1 cellular context compared by ENCODE assay signal in the genomic region with DNA sequence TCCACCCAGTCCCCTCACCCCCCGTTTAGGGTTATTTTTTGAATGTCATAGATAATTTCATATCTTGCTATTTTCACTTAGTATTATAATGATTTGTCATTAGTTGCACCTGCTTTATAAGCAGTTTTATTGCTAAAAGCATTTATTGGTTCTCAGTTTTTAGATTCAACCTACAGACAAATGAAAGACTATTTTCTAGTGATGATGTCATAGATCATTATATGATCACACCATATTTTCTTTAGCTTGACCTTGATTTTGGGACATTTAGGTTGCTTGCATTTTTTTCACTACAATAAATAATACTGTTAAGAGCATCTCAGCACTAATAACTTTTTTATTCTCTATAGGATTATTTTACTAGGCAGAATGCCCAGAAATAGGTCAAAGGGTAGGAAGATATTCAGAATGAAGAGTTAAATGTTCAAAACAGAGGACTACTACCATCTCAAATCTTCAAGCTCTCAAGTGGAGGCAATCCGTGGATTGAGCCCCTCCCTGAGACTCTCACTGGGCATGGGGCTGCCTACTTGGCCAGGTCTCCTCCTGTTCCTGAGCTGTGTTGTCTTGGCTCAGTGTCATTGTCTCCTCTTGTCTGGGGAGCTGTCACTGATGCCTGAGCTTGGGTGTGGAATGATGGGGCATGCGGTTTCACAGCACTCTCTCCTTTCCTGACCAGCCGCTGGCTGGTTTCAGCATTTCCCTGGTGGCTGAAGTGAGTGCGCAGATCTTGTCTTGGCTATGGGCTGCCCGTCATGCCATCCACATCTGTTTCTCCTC.
TF ChIP-seq lines count a peak whose summit lies in the region.

No MANE protein-coding gene starts in this region.

TF ChIP-seq in IMR-90, 13 proteins besides CTCF, POLR2A, EP300 and RAD21 (continued from another document):
- TF ChIP-seq, protein P1, sequence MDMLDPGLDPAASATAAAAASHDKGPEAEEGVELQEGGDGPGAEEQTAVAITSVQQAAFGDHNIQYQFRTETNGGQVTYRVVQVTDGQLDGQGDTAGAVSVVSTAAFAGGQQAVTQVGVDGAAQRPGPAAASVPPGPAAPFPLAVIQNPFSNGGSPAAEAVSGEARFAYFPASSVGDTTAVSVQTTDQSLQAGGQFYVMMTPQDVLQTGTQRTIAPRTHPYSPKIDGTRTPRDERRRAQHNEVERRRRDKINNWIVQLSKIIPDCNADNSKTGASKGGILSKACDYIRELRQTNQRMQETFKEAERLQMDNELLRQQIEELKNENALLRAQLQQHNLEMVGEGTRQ (IDR thresholded peaks at IDR 0.05; ENCODE audit: low read depth, low read length) = no peak
- TF ChIP-seq MXI1 (IDR thresholded peaks at IDR 0.05; ENCODE audit: borderline replicate concordance, low read depth, low read length) (no peak), MAZ (IDR thresholded peaks at IDR 0.05; ENCODE audit: borderline replicate concordance, low read depth, low read length) (no peak), CHD1 (IDR thresholded peaks at IDR 0.05; ENCODE audit: low read depth, low read length) (no peak)
TF ChIP-seq in IMR-90: peak in this region for 0.
